12 cellular contexts compared by ENCODE assay signal in genomic region chr3:128307029-128307633, GRCh38.
DNase-seq lines count a peak whose midpoint lies in the region; ATAC-seq and TF ChIP-seq lines count a peak whose summit lies in the region.
"Had no signal": no experiment of that assay in that cellular context is flagged by ENCODE, and none has a peak within 500 bp of the region (broad histone marks: within the 10 kb centered on the region; RNA-seq: fewer than 3 reads in every experiment).

No MANE protein-coding gene starts in this region.

- peaks cover 7% of the 10 kb centered on the region for H3K4me1 Mint-ChIP-seq in activated naive CD8-positive, alpha-beta T cell treated with anti-CD3 and anti-CD28 coated beads for 36 hours
- H3K4me1 Mint-ChIP-seq in nephron progenitor cell = no peaks in the 10 kb centered on the region

- ATAC-seq in left ventricle myocardium superior = peak; percentile 12
- ATAC-seq: lower lobe of right lung had no signal

- H3K36me3 Mint-ChIP-seq in activated naive CD8-positive, alpha-beta T cell treated with anti-CD3 and anti-CD28 coated beads for 36 hours = peaks cover 29% of the 10 kb centered on the region
- H3K36me3 Mint-ChIP-seq in nephron progenitor cell (ENCODE audit: low read depth) = peaks cover 10% of the 10 kb centered on the region

- no peak for TF ChIP-seq POLR2A in vagina (IDR thresholded peaks at IDR 0.05)

- H3K27ac ChIP-seq in vagina = no peak overlapping the region
- H3K27ac ChIP-seq: C4-2B, lower lobe of right lung, SK-N-MC had no signal

- no peaks in the 10 kb centered on the region for H3K36me3 ChIP-seq in vagina
- H3K36me3 ChIP-seq: lower lobe of right lung had no signal

- intact Hi-C loops in left ventricle myocardium superior (cut with micrococcal nuclease) (no loop called here), cardiac septum (cut with DNase I) (no loop called here), vagina (cut with DNase I) (no loop called here)

- H3K9me3 Mint-ChIP-seq in activated naive CD8-positive, alpha-beta T cell treated with anti-CD3 and anti-CD28 coated beads for 36 hours = no peaks in the 10 kb centered on the region
- peaks cover 4% of the 10 kb centered on the region for H3K9me3 Mint-ChIP-seq in nephron progenitor cell

- no peak overlapping the region for H3K4me3 ChIP-seq in fibroblast of villous mesenchyme (ENCODE audit: low read depth, low read length)
- no peak overlapping the region for H3K4me3 ChIP-seq in vagina
- H3K4me3 ChIP-seq: lower lobe of right lung, SK-N-MC had no signal

- no peaks in the 10 kb centered on the region for H3K4me1 ChIP-seq in vagina
- H3K4me1 ChIP-seq: lower lobe of right lung had no signal

- H3K27ac Mint-ChIP-seq in activated naive CD8-positive, alpha-beta T cell treated with anti-CD3 and anti-CD28 coated beads for 36 hours = no peak overlapping the region
- H3K27ac Mint-ChIP-seq in nephron progenitor cell = no peak overlapping the region

- DNase-seq in left ventricle myocardium superior (no peak), cardiac septum (ENCODE audit: low spot score) (no peak), OCI-M1 (lab: John Stamatoyannopoulos, UW) (peak; percentile 3), fibroblast of villous mesenchyme (ENCODE audit: low read depth) (peak; percentile 24), vagina (ENCODE audit: extremely low spot score in 2 of 2) (peak; percentile 46 to 54), nephron progenitor cell (no peak)
- DNase-seq in activated naive CD8-positive, alpha-beta T cell treated with anti-CD3 and anti-CD28 coated beads for 36 hours = no peak
- DNase-seq in NK-92 treated with Interleukin-12 subunit alpha and Interleukin-12 subunit beta, amount 100 ng/mL, for 24 hours (lab: John Stamatoyannopoulos, UW) = no peak
- DNase-seq: foreskin fibroblast, lower lobe of right lung had no signal

- no peaks in the 10 kb centered on the region for H3K27me3 ChIP-seq in vagina

- H3K27me3 Mint-ChIP-seq in activated naive CD8-positive, alpha-beta T cell treated with anti-CD3 and anti-CD28 coated beads for 36 hours = no peaks in the 10 kb centered on the region
- peaks cover 10% of the 10 kb centered on the region for H3K27me3 Mint-ChIP-seq in nephron progenitor cell (ENCODE audit: low read depth, poor library complexity)

- H3K4me3 Mint-ChIP-seq in activated naive CD8-positive, alpha-beta T cell treated with anti-CD3 and anti-CD28 coated beads for 36 hours = no peak overlapping the region
- H3K4me3 Mint-ChIP-seq in nephron progenitor cell = no peak overlapping the region

- TF ChIP-seq CTCF in fibroblast of villous mesenchyme (IDR thresholded peaks at IDR 0.05; ENCODE audit: insufficient read depth, low read depth, low read length) = peak; percentile 44
- no peak for TF ChIP-seq CTCF in vagina (IDR thresholded peaks at IDR 0.05)
- TF ChIP-seq CTCF in nephron progenitor cell (IDR thresholded peaks at IDR 0.05) = no peak

- no peaks in the 10 kb centered on the region for H3K9me3 ChIP-seq in vagina
- H3K9me3 ChIP-seq: lower lobe of right lung had no signal

Comparison
In these comparisons a context has a peak if more than half of its experiments do, and no peak if none do; other contexts are left out.
1. DNase-seq: peak in OCI-M1 (single experiment), fibroblast of villous mesenchyme (single experiment) and vagina (2 of 2); none in left ventricle myocardium superior (single experiment), cardiac septum (single experiment), activated naive CD8-positive, alpha-beta T cell treated with anti-CD3 and anti-CD28 coated beads for 36 hours (single experiment), nephron progenitor cell (single experiment) and NK-92 treated with Interleukin-12 subunit alpha and Interleukin-12 subunit beta, amount 100 ng/mL, for 24 hours (single experiment).